19 cellular contexts compared by ENCODE assay signal in the genomic region with DNA sequence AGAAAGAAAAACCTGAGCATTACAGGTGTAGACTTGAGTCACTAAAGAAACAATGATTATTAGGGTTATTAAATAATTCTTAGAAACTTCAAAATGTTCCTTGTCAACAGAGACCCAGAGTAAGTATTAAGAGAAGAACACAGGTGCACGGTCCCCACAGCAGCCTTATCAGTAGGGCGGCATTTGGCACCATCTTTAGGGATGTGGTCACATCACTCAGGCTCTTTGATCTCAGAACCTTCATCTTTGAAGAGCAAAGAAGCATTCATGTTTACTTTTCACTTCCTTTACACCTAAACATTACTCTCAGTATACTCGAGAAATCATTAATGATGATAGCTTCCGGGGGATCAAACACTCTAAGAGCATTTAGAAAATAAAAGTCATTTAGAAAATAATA.
A peak's percentile ranks its signal among the peaks of the same experiment; 100 is the strongest.
DNase-seq lines count a peak whose midpoint lies in the region; ATAC-seq, FAIRE-seq and TF ChIP-seq lines count a peak whose summit lies in the region.
"Had no signal": no experiment of that assay in that cellular context is flagged by ENCODE, and none has a peak within 500 bp of the region (broad histone marks: within the 10 kb centered on the region; RNA-seq: fewer than 3 reads in every experiment).

No MANE protein-coding gene starts in this region.

- FAIRE-seq in pancreas (lab: Jason Lieb, UNC), result no peak
- FAIRE-seq: D721Med, GM12892, GM18507 had no signal

- WGBS in pancreas, 2 donors, result 12 to 16% methylated on average over 4 of the region's 4 CpGs

- CTCF ChIA-PET in A673 (lab: Charles Lee), result no interaction called here

- DNase-seq in DMS79 treated with DMSO at 0.1 percent for 48 hours (lab: John Stamatoyannopoulos, UW), result peak; percentile 2
- no peak for DNase-seq in DMS79 (lab: John Stamatoyannopoulos, UW)
- DNase-seq in HT-29 (ENCODE audit: low spot score), result peak; percentile 45
- DNase-seq in NCI-H1105 treated with DMSO at 0.1 percent for 48 hours (lab: John Stamatoyannopoulos, UW), result peak; percentile 67
- no peak for DNase-seq in pancreas
- no peak for DNase-seq in nucleus accumbens (lab: John Stamatoyannopoulos, UW)
- no peak for DNase-seq in NCI-H226
- DNase-seq in A673 (ENCODE audit: low spot score), result no peak
- DNase-seq: ACHN; Caco-2; CD4-positive, alpha-beta T cell; GDM1; GM23248 had no signal

- no peak for TF ChIP-seq CTCF in pancreas (IDR thresholded peaks at IDR 0.05)
- TF ChIP-seq CTCF in A673 (conservative IDR thresholded peaks at IDR 0.05; ENCODE audit: low read depth, low read length), result no peak

- H3K4me1 ChIP-seq in pancreas (peaks cover 0 to 11% (median 0%) of the 10 kb centered on the region in 3 donors), A673 (ENCODE audit: insufficient read depth, low read length, poor library complexity, severe bottlenecking) (no peaks in the 10 kb centered on the region)
- H3K4me1 ChIP-seq: Caco-2, HAP-1 had no signal

- H3K9me3 ChIP-seq in pancreas, result no peaks in the 10 kb centered on the region
- H3K9me3 ChIP-seq in A673 (ENCODE audit: low read depth, low read length, poor library complexity, severe bottlenecking), result no peaks in the 10 kb centered on the region
- H3K9me3 ChIP-seq: Caco-2, HAP-1 had no signal

- intact Hi-C loops in pancreas (cut with DNase I) (no loop called here), A673 (cut with micrococcal nuclease; ENCODE audit: unreplicated experiment) (no loop called here)

- peak in 3 of 4 donors; percentile 68 to 79 (median 72) for ATAC-seq in pancreas

- no peaks in the 10 kb centered on the region for H3K27me3 ChIP-seq in pancreas
- H3K27me3 ChIP-seq in A673 (replicated peaks; ENCODE audit: insufficient read depth, low read depth, low read length, poor library complexity), result no peaks in the 10 kb centered on the region

- H3K4me3 ChIP-seq in pancreas (no peak overlapping the region), A673 (ENCODE audit: low read depth, low read length, poor library complexity, severe bottlenecking) (no peak overlapping the region)
- H3K4me3 ChIP-seq: GM23248, HAP-1 had no signal

- POLR2A ChIA-PET in A673 (lab: Charles Lee; ENCODE audit: low non-redundant PET), result no interaction called here

- H3K36me3 ChIP-seq in pancreas, result no peaks in the 10 kb centered on the region
- no peaks in the 10 kb centered on the region for H3K36me3 ChIP-seq in A673 (ENCODE audit: insufficient read depth, low read length, poor library complexity, severe bottlenecking)
- H3K36me3 ChIP-seq: HAP-1 had no signal

- no TSS peak for BruUV-seq in A673 (replicated peaks; lab: Mats Ljungman, UMichigan)

- H3K27ac ChIP-seq in pancreas (peak overlapping the region in 2 of 4 donors; percentile 2 to 8), A673 (ENCODE audit: low read depth, low read length, poor library complexity, severe bottlenecking) (no peak overlapping the region)
- H3K27ac ChIP-seq: C4-2B, GM23248, KMS-11 had no signal

Comparison
In these comparisons a context has a peak if more than half of its experiments do, and no peak if none do; other contexts are left out.
1. DNase-seq: peak in DMS79 treated with DMSO at 0.1 percent for 48 hours (single experiment), HT-29 (single experiment) and NCI-H1105 treated with DMSO at 0.1 percent for 48 hours (single experiment); none in DMS79 (single experiment), pancreas (0 of 6), nucleus accumbens (0 of 56), NCI-H226 (single experiment) and A673 (single experiment).